9 cellular contexts compared by ENCODE assay signal in genomic region chr12:11651785-11652184, GRCh38. TPM values are rescaled to one million over a fixed set of nuclear protein-coding genes. Genes with fewer than 3 reads are reported as not detected.
DNase-seq lines count a peak whose midpoint lies in the region; ATAC-seq, FAIRE-seq and TF ChIP-seq lines count a peak whose summit lies in the region.
"Had no signal": no experiment of that assay in that cellular context is flagged by ENCODE, and none has a peak within 500 bp of the region (broad histone marks: within the 10 kb centered on the region; RNA-seq: fewer than 3 reads in every experiment).

No MANE protein-coding gene starts in this region.

- TF ChIP-seq EP300 in ovary (IDR thresholded peaks at IDR 0.05), result no peak

- no peak for FAIRE-seq in RCC 7860 (lab: Jason Lieb, UNC)
- FAIRE-seq: A204.1 had no signal

- intact Hi-C loops in ovary (cut with DNase I), result no loop called here

- H3K36me3 ChIP-seq in ovary, result no peaks in the 10 kb centered on the region

- no peaks in the 10 kb centered on the region for H3K27me3 ChIP-seq in ovary

- peaks cover 4% of the 10 kb centered on the region for H3K4me1 ChIP-seq in ovary (ENCODE audit: insufficient read depth)

- DNase-seq in DMS79 treated with DMSO at 0.1 percent for 48 hours (lab: John Stamatoyannopoulos, UW) (peak; percentile 53), DMS79 (lab: John Stamatoyannopoulos, UW) (no peak), RCC 7860 (ENCODE audit: low spot score) (peak; percentile 7), epithelial cell of proximal tubule (ENCODE audit: low read depth) (no peak), ovary (no peak)
- DNase-seq in stimulated activated naive CD4-positive, alpha-beta T cell (lab: John Stamatoyannopoulos, UW), result no peak
- DNase-seq in activated CD4-positive, alpha-beta T cell treated with anti-CD3 and anti-CD28 coated beads for 48 hours, result no peak

- no peak for TF ChIP-seq POLR2A in ovary (IDR thresholded peaks at IDR 0.05)

- no peak overlapping the region for H3K27ac ChIP-seq in ovary

- 3 to 6% (median 5%) methylated on average over 6 of the region's 6 CpGs for WGBS in ovary, 3 donors

- no peaks in the 10 kb centered on the region for H3K9me3 ChIP-seq in ovary

- ATAC-seq in HG03432 (IDR thresholded peaks at IDR 0.05; ENCODE audit: unreplicated experiment), result no peak

- no peak for TF ChIP-seq CTCF in epithelial cell of proximal tubule (conservative IDR thresholded peaks at IDR 0.05; ENCODE audit: low read depth, low read length)
- TF ChIP-seq CTCF in ovary (IDR thresholded peaks at IDR 0.05), result no peak

- H3K4me3 ChIP-seq in epithelial cell of proximal tubule (ENCODE audit: low read depth, low read length), result peak overlapping the region; percentile 92
- H3K4me3 ChIP-seq in ovary, result peak overlapping the region; percentile 70

RNA-seq across cellular contexts. Expression of gene ETV6, which starts 2.3 kb away (rescaled TPM):
- total RNA-seq in epithelial cell of proximal tubule (12.9 and 13.9 TPM in 2 replicates), ovary (10 to 100 TPM in 6 of 7 donors, 1 to 10 TPM in 1; 6.2 to 34.6 (median 19.5) TPM)
- 10 to 100 TPM in 1 of 2 donors, 1 to 10 TPM in 1; 4.4 to 11.5 TPM for polyA plus RNA-seq in ovary

Comparison
In these comparisons a context has a peak if more than half of its experiments do, and no peak if none do; other contexts are left out.
1. DNase-seq: peak in DMS79 treated with DMSO at 0.1 percent for 48 hours (single experiment) and RCC 7860 (single experiment); none in DMS79 (single experiment), epithelial cell of proximal tubule (single experiment), ovary (0 of 5), stimulated activated naive CD4-positive, alpha-beta T cell (0 of 6) and activated CD4-positive, alpha-beta T cell treated with anti-CD3 and anti-CD28 coated beads for 48 hours (single experiment).